Comparison of ENCODE assay signal across 1 cellular context in genomic region chr16:78596996-78597422, GRCh38.
TF ChIP-seq lines count a peak whose summit lies in the region.

No MANE protein-coding gene starts in this region.

TF ChIP-seq in HepG2, 621 proteins besides CTCF, POLR2A, EP300 and RAD21 (continued from another document and continues in another):
- 0 out of 2 replicates have a peak, but pooled peaks have one; percentile 39 for TF ChIP-seq KMT2A (CRISPR knock-in tag; IDR thresholded peaks at IDR 0.05)
- peak; percentile 92; the same call in 1 of the 2 replicates for TF ChIP-seq ZSCAN31 (CRISPR knock-in tag; IDR thresholded peaks at IDR 0.05; ENCODE audit: low read depth)
- no peak for TF ChIP-seq RERE (CRISPR knock-in tag; IDR thresholded peaks at IDR 0.05; ENCODE audit: low read depth)
- TF ChIP-seq THRA (CRISPR knock-in tag; IDR thresholded peaks at IDR 0.05; ENCODE audit: borderline replicate concordance), result no peak
- peak; percentile 83; the same call in 1 of the 2 replicates for TF ChIP-seq ZNF136 (CRISPR knock-in tag; IDR thresholded peaks at IDR 0.05; ENCODE audit: low read depth)
- no peak for TF ChIP-seq ZSCAN30 (CRISPR knock-in tag; IDR thresholded peaks at IDR 0.05)
- TF ChIP-seq, protein P1, sequence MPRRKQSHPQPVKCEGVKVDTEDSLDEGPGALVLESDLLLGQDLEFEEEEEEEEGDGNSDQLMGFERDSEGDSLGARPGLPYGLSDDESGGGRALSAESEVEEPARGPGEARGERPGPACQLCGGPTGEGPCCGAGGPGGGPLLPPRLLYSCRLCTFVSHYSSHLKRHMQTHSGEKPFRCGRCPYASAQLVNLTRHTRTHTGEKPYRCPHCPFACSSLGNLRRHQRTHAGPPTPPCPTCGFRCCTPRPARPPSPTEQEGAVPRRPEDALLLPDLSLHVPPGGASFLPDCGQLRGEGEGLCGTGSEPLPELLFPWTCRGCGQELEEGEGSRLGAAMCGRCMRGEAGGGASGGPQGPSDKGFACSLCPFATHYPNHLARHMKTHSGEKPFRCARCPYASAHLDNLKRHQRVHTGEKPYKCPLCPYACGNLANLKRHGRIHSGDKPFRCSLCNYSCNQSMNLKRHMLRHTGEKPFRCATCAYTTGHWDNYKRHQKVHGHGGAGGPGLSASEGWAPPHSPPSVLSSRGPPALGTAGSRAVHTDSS (CRISPR knock-in tag; conservative IDR thresholded peaks at IDR 0.05), result no peak
- TF ChIP-seq ZMAT5 (CRISPR knock-in tag; IDR thresholded peaks at IDR 0.05; ENCODE audit: borderline replicate concordance, low read depth), result no peak
- peak; percentile 40; the same call in 1 of the 2 replicates for TF ChIP-seq POLR2AphosphoS5 (IDR thresholded peaks at IDR 0.05; ENCODE audit: low read depth, low read length)
- TF ChIP-seq, protein P2, sequence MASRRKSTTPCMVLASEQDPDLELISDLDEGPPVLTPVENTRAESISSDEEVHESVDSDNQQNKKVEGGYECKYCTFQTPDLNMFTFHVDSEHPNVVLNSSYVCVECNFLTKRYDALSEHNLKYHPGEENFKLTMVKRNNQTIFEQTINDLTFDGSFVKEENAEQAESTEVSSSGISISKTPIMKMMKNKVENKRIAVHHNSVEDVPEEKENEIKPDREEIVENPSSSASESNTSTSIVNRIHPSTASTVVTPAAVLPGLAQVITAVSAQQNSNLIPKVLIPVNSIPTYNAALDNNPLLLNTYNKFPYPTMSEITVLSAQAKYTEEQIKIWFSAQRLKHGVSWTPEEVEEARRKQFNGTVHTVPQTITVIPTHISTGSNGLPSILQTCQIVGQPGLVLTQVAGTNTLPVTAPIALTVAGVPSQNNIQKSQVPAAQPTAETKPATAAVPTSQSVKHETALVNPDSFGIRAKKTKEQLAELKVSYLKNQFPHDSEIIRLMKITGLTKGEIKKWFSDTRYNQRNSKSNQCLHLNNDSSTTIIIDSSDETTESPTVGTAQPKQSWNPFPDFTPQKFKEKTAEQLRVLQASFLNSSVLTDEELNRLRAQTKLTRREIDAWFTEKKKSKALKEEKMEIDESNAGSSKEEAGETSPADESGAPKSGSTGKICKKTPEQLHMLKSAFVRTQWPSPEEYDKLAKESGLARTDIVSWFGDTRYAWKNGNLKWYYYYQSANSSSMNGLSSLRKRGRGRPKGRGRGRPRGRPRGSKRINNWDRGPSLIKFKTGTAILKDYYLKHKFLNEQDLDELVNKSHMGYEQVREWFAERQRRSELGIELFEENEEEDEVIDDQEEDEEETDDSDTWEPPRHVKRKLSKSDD (CRISPR knock-in tag; IDR thresholded peaks at IDR 0.05; ENCODE audit: low read depth), result no peak
- TF ChIP-seq AKAP8 (CRISPR knock-in tag; IDR thresholded peaks at IDR 0.05), result no peak
- peak; percentile 68; the same call in 1 of the 2 replicates for TF ChIP-seq MED1 (CRISPR knock-in tag; IDR thresholded peaks at IDR 0.05)
- no peak for TF ChIP-seq ZNF333 (CRISPR knock-in tag; IDR thresholded peaks at IDR 0.05; ENCODE audit: borderline replicate concordance)
- no peak for TF ChIP-seq BHLHE40 (IDR thresholded peaks at IDR 0.05; ENCODE audit: low read length)
- peak; percentile 78; the same call in 1 of the 2 replicates for TF ChIP-seq ZMYM3 (CRISPR knock-in tag; IDR thresholded peaks at IDR 0.05)
- no peak for TF ChIP-seq ZBTB38 (CRISPR knock-in tag; IDR thresholded peaks at IDR 0.05)
- no peak for TF ChIP-seq MXI1 (IDR thresholded peaks at IDR 0.05; ENCODE audit: borderline replicate concordance, low read depth, low read length)
- TF ChIP-seq JDP2 (CRISPR knock-in tag; IDR thresholded peaks at IDR 0.05; ENCODE audit: borderline replicate concordance), result no peak
- TF ChIP-seq, protein P3, sequence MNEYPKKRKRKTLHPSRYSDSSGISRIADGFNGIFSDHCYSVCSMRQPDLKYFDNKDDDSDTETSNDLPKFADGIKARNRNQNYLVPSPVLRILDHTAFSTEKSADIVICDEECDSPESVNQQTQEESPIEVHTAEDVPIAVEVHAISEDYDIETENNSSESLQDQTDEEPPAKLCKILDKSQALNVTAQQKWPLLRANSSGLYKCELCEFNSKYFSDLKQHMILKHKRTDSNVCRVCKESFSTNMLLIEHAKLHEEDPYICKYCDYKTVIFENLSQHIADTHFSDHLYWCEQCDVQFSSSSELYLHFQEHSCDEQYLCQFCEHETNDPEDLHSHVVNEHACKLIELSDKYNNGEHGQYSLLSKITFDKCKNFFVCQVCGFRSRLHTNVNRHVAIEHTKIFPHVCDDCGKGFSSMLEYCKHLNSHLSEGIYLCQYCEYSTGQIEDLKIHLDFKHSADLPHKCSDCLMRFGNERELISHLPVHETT (CRISPR knock-in tag; conservative IDR thresholded peaks at IDR 0.05), result no peak
- 0 out of 2 replicates have a peak, but pooled peaks have one; percentile 9 for TF ChIP-seq ZNF616 (CRISPR knock-in tag; IDR thresholded peaks at IDR 0.05; ENCODE audit: low read depth)
- no peak for TF ChIP-seq ZBTB21 (CRISPR knock-in tag; IDR thresholded peaks at IDR 0.05)
- peak; percentile 46; the same call in 1 of the 2 replicates for TF ChIP-seq THAP11 (CRISPR knock-in tag; IDR thresholded peaks at IDR 0.05)
- TF ChIP-seq SMARCE1 (IDR thresholded peaks at IDR 0.05; ENCODE audit: borderline replicate concordance), result no peak
- peak; percentile 90 for TF ChIP-seq ASH2L (IDR thresholded peaks at IDR 0.05; ENCODE audit: insufficient read length, low read depth, low read length)
- TF ChIP-seq RFXAP (CRISPR knock-in tag; IDR thresholded peaks at IDR 0.05; ENCODE audit: borderline replicate concordance), result 0 out of 2 replicates have a peak, but pooled peaks have one; percentile 13
- 0 out of 2 replicates have a peak, but pooled peaks have one; percentile 28 for TF ChIP-seq ARNTL (CRISPR knock-in tag; IDR thresholded peaks at IDR 0.05)
- TF ChIP-seq TCF12 (IDR thresholded peaks at IDR 0.05), result no peak
- TF ChIP-seq TCF12 (CRISPR knock-in tag; IDR thresholded peaks at IDR 0.05), result no peak
- TF ChIP-seq ZNF850 (CRISPR knock-in tag; conservative IDR thresholded peaks at IDR 0.05), result no peak
- TF ChIP-seq ZNF101 (CRISPR knock-in tag; IDR thresholded peaks at IDR 0.05; ENCODE audit: borderline replicate concordance, low read depth), result no peak
- TF ChIP-seq ZNF780A (CRISPR knock-in tag; IDR thresholded peaks at IDR 0.05), result no peak
- TF ChIP-seq KDM6A (CRISPR knock-in tag; IDR thresholded peaks at IDR 0.05; ENCODE audit: low read depth), result peak; percentile 92
- TF ChIP-seq NFE2 (CRISPR knock-in tag; IDR thresholded peaks at IDR 0.05), result no peak
- TF ChIP-seq CBFB (CRISPR knock-in tag; IDR thresholded peaks at IDR 0.05), result no peak; the same call in 1 of the 2 replicates
- TF ChIP-seq, protein P4, sequence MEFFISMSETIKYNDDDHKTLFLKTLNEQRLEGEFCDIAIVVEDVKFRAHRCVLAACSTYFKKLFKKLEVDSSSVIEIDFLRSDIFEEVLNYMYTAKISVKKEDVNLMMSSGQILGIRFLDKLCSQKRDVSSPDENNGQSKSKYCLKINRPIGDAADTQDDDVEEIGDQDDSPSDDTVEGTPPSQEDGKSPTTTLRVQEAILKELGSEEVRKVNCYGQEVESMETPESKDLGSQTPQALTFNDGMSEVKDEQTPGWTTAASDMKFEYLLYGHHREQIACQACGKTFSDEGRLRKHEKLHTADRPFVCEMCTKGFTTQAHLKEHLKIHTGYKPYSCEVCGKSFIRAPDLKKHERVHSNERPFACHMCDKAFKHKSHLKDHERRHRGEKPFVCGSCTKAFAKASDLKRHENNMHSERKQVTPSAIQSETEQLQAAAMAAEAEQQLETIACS (CRISPR knock-in tag; IDR thresholded peaks at IDR 0.05), result no peak
- peak; percentile 97 for TF ChIP-seq ZNF292 (CRISPR knock-in tag; IDR thresholded peaks at IDR 0.05; ENCODE audit: borderline replicate concordance, low read depth)
- TF ChIP-seq MXD4 (CRISPR knock-in tag; IDR thresholded peaks at IDR 0.05), result peak; percentile 76; the same call in 1 of the 2 replicates
- TF ChIP-seq, protein P5, sequence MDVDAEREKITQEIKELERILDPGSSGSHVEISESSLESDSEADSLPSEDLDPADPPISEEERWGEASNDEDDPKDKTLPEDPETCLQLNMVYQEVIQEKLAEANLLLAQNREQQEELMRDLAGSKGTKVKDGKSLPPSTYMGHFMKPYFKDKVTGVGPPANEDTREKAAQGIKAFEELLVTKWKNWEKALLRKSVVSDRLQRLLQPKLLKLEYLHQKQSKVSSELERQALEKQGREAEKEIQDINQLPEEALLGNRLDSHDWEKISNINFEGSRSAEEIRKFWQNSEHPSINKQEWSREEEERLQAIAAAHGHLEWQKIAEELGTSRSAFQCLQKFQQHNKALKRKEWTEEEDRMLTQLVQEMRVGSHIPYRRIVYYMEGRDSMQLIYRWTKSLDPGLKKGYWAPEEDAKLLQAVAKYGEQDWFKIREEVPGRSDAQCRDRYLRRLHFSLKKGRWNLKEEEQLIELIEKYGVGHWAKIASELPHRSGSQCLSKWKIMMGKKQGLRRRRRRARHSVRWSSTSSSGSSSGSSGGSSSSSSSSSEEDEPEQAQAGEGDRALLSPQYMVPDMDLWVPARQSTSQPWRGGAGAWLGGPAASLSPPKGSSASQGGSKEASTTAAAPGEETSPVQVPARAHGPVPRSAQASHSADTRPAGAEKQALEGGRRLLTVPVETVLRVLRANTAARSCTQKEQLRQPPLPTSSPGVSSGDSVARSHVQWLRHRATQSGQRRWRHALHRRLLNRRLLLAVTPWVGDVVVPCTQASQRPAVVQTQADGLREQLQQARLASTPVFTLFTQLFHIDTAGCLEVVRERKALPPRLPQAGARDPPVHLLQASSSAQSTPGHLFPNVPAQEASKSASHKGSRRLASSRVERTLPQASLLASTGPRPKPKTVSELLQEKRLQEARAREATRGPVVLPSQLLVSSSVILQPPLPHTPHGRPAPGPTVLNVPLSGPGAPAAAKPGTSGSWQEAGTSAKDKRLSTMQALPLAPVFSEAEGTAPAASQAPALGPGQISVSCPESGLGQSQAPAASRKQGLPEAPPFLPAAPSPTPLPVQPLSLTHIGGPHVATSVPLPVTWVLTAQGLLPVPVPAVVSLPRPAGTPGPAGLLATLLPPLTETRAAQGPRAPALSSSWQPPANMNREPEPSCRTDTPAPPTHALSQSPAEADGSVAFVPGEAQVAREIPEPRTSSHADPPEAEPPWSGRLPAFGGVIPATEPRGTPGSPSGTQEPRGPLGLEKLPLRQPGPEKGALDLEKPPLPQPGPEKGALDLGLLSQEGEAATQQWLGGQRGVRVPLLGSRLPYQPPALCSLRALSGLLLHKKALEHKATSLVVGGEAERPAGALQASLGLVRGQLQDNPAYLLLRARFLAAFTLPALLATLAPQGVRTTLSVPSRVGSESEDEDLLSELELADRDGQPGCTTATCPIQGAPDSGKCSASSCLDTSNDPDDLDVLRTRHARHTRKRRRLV (CRISPR knock-in tag; IDR thresholded peaks at IDR 0.05), result no peak
- no peak for TF ChIP-seq ZNF660 (CRISPR knock-in tag; IDR thresholded peaks at IDR 0.05; ENCODE audit: borderline replicate concordance, low read depth)
- no peak for TF ChIP-seq ZNF362 (CRISPR knock-in tag; IDR thresholded peaks at IDR 0.05; ENCODE audit: borderline replicate concordance)
